ENCODE assay signal across 9 cellular contexts in the genomic region with DNA sequence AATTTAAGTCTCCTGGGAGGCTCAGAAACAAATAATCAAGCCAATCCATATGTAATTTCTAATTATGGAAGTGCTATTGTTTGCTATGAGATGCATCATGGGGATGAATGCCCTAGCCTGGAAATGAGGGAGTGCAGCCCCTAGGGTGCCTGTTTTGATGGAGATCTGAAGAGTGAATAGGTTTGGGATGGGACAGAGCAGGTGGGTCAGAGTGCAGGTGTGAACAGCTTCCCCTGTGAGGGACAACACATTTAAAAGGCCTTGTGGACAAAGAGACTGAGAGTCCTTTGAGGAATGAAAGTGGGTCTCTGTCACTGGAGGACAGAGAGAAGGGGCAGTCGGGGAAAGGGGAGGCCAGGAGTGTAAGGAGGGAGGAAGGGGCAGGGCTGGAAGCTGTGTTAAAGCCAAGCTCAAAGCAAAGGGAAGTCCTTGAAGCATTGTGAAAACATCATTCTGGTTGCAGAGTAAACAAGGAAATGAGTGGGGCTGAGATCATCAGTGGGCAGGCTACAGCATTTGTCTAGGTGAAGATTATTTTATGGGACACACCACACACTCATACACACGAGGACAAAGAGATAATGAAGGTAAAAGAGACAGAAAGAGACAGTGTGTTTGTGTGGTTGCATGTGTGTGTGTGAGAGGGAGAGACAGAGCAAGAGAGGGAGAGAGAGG.
DNase-seq lines count a peak whose midpoint lies in the region; ATAC-seq and TF ChIP-seq lines count a peak whose summit lies in the region.
"Had no signal": no experiment of that assay in that cellular context is flagged by ENCODE, and none has a peak within 500 bp of the region (broad histone marks: within the 10 kb centered on the region; RNA-seq: fewer than 3 reads in every experiment).

No MANE protein-coding gene starts in this region.

- H3K27ac ChIP-seq in transverse colon: no peak overlapping the region

- no peak for TF ChIP-seq POLR2A in transverse colon (IDR thresholded peaks at IDR 0.05)

- in situ Hi-C loops in transverse colon (cut with MboI; ENCODE audit: low pct_ligation_motif_present in 1 of 4, low pct_unique_long_range_greater_than_20kb in 1 of 4, low sequenced_read_pairs in 3 of 4): no loop called here

- ATAC-seq in HG03280 (IDR thresholded peaks at IDR 0.05; ENCODE audit: unreplicated experiment): no peak
- no peak for ATAC-seq in HG02588 (IDR thresholded peaks at IDR 0.05; ENCODE audit: unreplicated experiment)
- ATAC-seq in HG03457 (IDR thresholded peaks at IDR 0.05; ENCODE audit: unreplicated experiment): no peak

- H3K36me3 ChIP-seq in kidney epithelial cell (ENCODE audit: control insufficient read depth, insufficient read depth, low read length): no peaks in the 10 kb centered on the region
- no peaks in the 10 kb centered on the region for H3K36me3 ChIP-seq in transverse colon

- no peaks in the 10 kb centered on the region for H3K4me1 ChIP-seq in transverse colon

- intact Hi-C loops in transverse colon (cut with DNase I; ENCODE audit: low total_unique reads): no loop called here

- H3K9me3 ChIP-seq in transverse colon: no peaks in the 10 kb centered on the region

- H3K4me3 ChIP-seq in WI38 (ENCODE audit: low read depth, low read length) (peak overlapping the region; percentile 7; the same call in 1 of the 2 replicates), kidney epithelial cell (ENCODE audit: low read depth, low read length) (no peak overlapping the region), transverse colon (no peak overlapping the region)

- no peaks in the 10 kb centered on the region for H3K27me3 ChIP-seq in kidney epithelial cell (ENCODE audit: control insufficient read depth, insufficient read depth, low read length)
- no peaks in the 10 kb centered on the region for H3K27me3 ChIP-seq in transverse colon

- TF ChIP-seq EP300 in transverse colon (IDR thresholded peaks at IDR 0.05; ENCODE audit: low read depth): no peak

- DNase-seq in DMS53 treated with DMSO at 0.1 percent for 48 hours (lab: John Stamatoyannopoulos, UW; ENCODE audit: unreplicated experiment): peak; percentile 95
- peak; percentile 93 for DNase-seq in NCI-H146 treated with DMSO at 0.1 percent for 48 hours (lab: John Stamatoyannopoulos, UW; ENCODE audit: unreplicated experiment)
- DNase-seq in kidney epithelial cell (ENCODE audit: low read depth): peak; percentile 28
- no peak for DNase-seq in transverse colon
- DNase-seq: RPMI8226 had no signal

- TF ChIP-seq CTCF in WI38 (IDR thresholded peaks at IDR 0.05; ENCODE audit: low read depth, low read length): no peak
- no peak for TF ChIP-seq CTCF in kidney epithelial cell (IDR thresholded peaks at IDR 0.05; ENCODE audit: insufficient read depth, low read length, poor library complexity, severe bottlenecking)
- TF ChIP-seq CTCF in transverse colon (IDR thresholded peaks at IDR 0.05): no peak

- 13 to 14% methylated on average over 1 to 2 of the region's 2 CpGs for WGBS in transverse colon (ENCODE audit: low coverage in 1 of 2), 2 donors
